ENCODE assay signal across 2 cellular contexts in the genomic region with DNA sequence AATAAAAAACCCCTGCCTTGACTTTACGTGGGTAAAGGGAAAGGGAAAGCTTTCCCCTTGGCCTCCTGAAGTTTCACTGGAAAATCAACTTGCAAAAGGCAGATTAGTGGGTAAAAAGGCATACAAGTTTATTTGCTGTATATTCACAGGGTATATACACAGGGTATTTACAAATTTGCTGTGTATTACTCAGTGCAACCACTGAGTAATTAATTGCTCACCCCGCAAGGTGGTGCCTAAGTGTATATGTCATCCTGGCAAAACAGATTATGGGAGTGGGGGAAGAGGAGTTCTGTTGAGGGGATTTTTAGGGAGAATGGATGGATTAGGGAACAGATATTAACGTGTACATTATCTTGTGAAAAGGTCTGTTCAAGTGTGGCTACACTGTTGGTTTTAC.
TF ChIP-seq lines count a peak whose summit lies in the region.

No MANE protein-coding gene starts in this region.

TF ChIP-seq in SK-N-SH treated with all-trans-retinoic acid at 6 μM for 48 hours, 23 proteins besides CTCF, POLR2A, EP300 and RAD21:
- TF ChIP-seq, protein P1, sequence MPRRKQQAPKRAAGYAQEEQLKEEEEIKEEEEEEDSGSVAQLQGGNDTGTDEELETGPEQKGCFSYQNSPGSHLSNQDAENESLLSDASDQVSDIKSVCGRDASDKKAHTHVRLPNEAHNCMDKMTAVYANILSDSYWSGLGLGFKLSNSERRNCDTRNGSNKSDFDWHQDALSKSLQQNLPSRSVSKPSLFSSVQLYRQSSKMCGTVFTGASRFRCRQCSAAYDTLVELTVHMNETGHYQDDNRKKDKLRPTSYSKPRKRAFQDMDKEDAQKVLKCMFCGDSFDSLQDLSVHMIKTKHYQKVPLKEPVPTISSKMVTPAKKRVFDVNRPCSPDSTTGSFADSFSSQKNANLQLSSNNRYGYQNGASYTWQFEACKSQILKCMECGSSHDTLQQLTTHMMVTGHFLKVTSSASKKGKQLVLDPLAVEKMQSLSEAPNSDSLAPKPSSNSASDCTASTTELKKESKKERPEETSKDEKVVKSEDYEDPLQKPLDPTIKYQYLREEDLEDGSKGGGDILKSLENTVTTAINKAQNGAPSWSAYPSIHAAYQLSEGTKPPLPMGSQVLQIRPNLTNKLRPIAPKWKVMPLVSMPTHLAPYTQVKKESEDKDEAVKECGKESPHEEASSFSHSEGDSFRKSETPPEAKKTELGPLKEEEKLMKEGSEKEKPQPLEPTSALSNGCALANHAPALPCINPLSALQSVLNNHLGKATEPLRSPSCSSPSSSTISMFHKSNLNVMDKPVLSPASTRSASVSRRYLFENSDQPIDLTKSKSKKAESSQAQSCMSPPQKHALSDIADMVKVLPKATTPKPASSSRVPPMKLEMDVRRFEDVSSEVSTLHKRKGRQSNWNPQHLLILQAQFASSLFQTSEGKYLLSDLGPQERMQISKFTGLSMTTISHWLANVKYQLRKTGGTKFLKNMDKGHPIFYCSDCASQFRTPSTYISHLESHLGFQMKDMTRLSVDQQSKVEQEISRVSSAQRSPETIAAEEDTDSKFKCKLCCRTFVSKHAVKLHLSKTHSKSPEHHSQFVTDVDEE (CRISPR knock-in tag; IDR thresholded peaks at IDR 0.05): no peak
- TF ChIP-seq ESRRG (CRISPR knock-in tag; IDR thresholded peaks at IDR 0.05): no peak
- TF ChIP-seq, protein P2, sequence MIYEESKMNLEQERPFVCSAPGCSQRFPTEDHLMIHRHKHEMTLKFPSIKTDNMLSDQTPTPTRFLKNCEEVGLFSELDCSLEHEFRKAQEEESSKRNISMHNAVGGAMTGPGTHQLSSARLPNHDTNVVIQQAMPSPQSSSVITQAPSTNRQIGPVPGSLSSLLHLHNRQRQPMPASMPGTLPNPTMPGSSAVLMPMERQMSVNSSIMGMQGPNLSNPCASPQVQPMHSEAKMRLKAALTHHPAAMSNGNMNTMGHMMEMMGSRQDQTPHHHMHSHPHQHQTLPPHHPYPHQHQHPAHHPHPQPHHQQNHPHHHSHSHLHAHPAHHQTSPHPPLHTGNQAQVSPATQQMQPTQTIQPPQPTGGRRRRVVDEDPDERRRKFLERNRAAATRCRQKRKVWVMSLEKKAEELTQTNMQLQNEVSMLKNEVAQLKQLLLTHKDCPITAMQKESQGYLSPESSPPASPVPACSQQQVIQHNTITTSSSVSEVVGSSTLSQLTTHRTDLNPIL (CRISPR knock-in tag; IDR thresholded peaks at IDR 0.05; ENCODE audit: low read depth): no peak
- no peak for TF ChIP-seq ZNF565 (CRISPR knock-in tag; conservative IDR thresholded peaks at IDR 0.05; ENCODE audit: low read depth)
- no peak for TF ChIP-seq TOX (CRISPR knock-in tag; IDR thresholded peaks at IDR 0.05; ENCODE audit: borderline replicate concordance)

TF ChIP-seq in SK-N-SH, 30 proteins besides CTCF, POLR2A, EP300 and RAD21 (continued from another document):
- TF ChIP-seq, protein P3, sequence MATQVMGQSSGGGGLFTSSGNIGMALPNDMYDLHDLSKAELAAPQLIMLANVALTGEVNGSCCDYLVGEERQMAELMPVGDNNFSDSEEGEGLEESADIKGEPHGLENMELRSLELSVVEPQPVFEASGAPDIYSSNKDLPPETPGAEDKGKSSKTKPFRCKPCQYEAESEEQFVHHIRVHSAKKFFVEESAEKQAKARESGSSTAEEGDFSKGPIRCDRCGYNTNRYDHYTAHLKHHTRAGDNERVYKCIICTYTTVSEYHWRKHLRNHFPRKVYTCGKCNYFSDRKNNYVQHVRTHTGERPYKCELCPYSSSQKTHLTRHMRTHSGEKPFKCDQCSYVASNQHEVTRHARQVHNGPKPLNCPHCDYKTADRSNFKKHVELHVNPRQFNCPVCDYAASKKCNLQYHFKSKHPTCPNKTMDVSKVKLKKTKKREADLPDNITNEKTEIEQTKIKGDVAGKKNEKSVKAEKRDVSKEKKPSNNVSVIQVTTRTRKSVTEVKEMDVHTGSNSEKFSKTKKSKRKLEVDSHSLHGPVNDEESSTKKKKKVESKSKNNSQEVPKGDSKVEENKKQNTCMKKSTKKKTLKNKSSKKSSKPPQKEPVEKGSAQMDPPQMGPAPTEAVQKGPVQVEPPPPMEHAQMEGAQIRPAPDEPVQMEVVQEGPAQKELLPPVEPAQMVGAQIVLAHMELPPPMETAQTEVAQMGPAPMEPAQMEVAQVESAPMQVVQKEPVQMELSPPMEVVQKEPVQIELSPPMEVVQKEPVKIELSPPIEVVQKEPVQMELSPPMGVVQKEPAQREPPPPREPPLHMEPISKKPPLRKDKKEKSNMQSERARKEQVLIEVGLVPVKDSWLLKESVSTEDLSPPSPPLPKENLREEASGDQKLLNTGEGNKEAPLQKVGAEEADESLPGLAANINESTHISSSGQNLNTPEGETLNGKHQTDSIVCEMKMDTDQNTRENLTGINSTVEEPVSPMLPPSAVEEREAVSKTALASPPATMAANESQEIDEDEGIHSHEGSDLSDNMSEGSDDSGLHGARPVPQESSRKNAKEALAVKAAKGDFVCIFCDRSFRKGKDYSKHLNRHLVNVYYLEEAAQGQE (IDR thresholded peaks at IDR 0.05; ENCODE audit: low read depth, low read length): no peak
- TF ChIP-seq NRF1 (IDR thresholded peaks at IDR 0.05; ENCODE audit: low read depth, low read length) (no peak), RCOR1 (IDR thresholded peaks at IDR 0.05; ENCODE audit: low read length) (no peak), EZH2phosphoT487 (IDR thresholded peaks at IDR 0.05; ENCODE audit: borderline replicate concordance, low read depth) (no peak)
TF ChIP-seq in SK-N-SH: peak in this region for 0.
